Comparison of ENCODE assay signal across 1 cellular context in genomic region chr1:156053770-156054499, GRCh38.
A peak's percentile ranks its signal among the peaks of the same experiment; 100 is the strongest.
TF ChIP-seq lines count a peak whose summit lies in the region.

UBQLN4 (minus strand) TSS chr1:156053798; CDS start chr1:156053701, 97 bp downstream.

TF ChIP-seq in HepG2, 621 proteins besides CTCF, POLR2A, EP300 and RAD21 (continued from another document and continues in another):
- TF ChIP-seq ZNF704 (CRISPR knock-in tag; IDR thresholded peaks at IDR 0.05; ENCODE audit: borderline replicate concordance) (no peak), CENPT (CRISPR knock-in tag; IDR thresholded peaks at IDR 0.05; ENCODE audit: low read depth) (no peak), POGK (CRISPR knock-in tag; conservative IDR thresholded peaks at IDR 0.05) (peak; percentile 46; the same call in 1 of the 2 replicates), SP5 (CRISPR knock-in tag; IDR thresholded peaks at IDR 0.05; ENCODE audit: borderline replicate concordance, low read depth) (0 out of 2 replicates have a peak, but pooled peaks have one; percentile 27), MTA1 (CRISPR knock-in tag; IDR thresholded peaks at IDR 0.05; ENCODE audit: borderline replicate concordance) (no peak), TOE1 (CRISPR knock-in tag; IDR thresholded peaks at IDR 0.05) (no peak), ZFX (CRISPR knock-in tag; IDR thresholded peaks at IDR 0.05; ENCODE audit: low read depth) (no peak), ZNF800 (CRISPR knock-in tag; IDR thresholded peaks at IDR 0.05) (no peak), ISX (CRISPR knock-in tag; conservative IDR thresholded peaks at IDR 0.05) (no peak), NFIC (IDR thresholded peaks at IDR 0.05; ENCODE audit: low read length) (no peak), HIC2 (CRISPR knock-in tag; IDR thresholded peaks at IDR 0.05; ENCODE audit: low read depth) (no peak), MATR3 (CRISPR knock-in tag; IDR thresholded peaks at IDR 0.05) (no peak), ZBTB1 (CRISPR knock-in tag; IDR thresholded peaks at IDR 0.05; ENCODE audit: borderline replicate concordance) (no peak), REL (CRISPR knock-in tag; conservative IDR thresholded peaks at IDR 0.05) (no peak), JUND (CRISPR knock-in tag; IDR thresholded peaks at IDR 0.05) (no peak), HNRNPK (IDR thresholded peaks at IDR 0.05; ENCODE audit: low read depth, low read length, poor library complexity, severe bottlenecking) (peak; percentile 78), ZNF891 (CRISPR knock-in tag; IDR thresholded peaks at IDR 0.05) (no peak), ISL2 (CRISPR knock-in tag; IDR thresholded peaks at IDR 0.05) (peak; percentile 29; the same call in 1 of the 2 replicates), ADNP (CRISPR knock-in tag; IDR thresholded peaks at IDR 0.05) (no peak), NR0B2 (CRISPR knock-in tag; IDR thresholded peaks at IDR 0.05) (no peak; the same call in 1 of the 2 replicates), KLF15 (CRISPR knock-in tag; IDR thresholded peaks at IDR 0.05; ENCODE audit: borderline replicate concordance) (no peak), NR2F6 (IDR thresholded peaks at IDR 0.05) (no peak), NR2F6 (CRISPR knock-in tag; IDR thresholded peaks at IDR 0.05) (no peak), XBP1 (CRISPR knock-in tag; IDR thresholded peaks at IDR 0.05) (no peak), SPEN (CRISPR knock-in tag; IDR thresholded peaks at IDR 0.05; ENCODE audit: low read depth) (peak; percentile 3; the same call in 1 of the 2 replicates), NFIB (CRISPR knock-in tag; IDR thresholded peaks at IDR 0.05; ENCODE audit: borderline replicate concordance) (no peak), ATF7 (IDR thresholded peaks at IDR 0.05) (no peak), ATF7 (CRISPR knock-in tag; IDR thresholded peaks at IDR 0.05) (no peak), ZNF468 (CRISPR knock-in tag; IDR thresholded peaks at IDR 0.05) (no peak), PAXIP1 (CRISPR knock-in tag; conservative IDR thresholded peaks at IDR 0.05) (peak; percentile 3; the same call in 1 of the 2 replicates), ZNF460 (CRISPR knock-in tag; IDR thresholded peaks at IDR 0.05; ENCODE audit: borderline replicate concordance) (no peak), ZNF562 (CRISPR knock-in tag; IDR thresholded peaks at IDR 0.05; ENCODE audit: borderline replicate concordance) (no peak), NFYC (CRISPR knock-in tag; IDR thresholded peaks at IDR 0.05) (no peak), ZSCAN22 (CRISPR knock-in tag; IDR thresholded peaks at IDR 0.05) (no peak), ZFP62 (CRISPR knock-in tag; IDR thresholded peaks at IDR 0.05) (no peak), CHD2 (IDR thresholded peaks at IDR 0.05; ENCODE audit: low read depth, low read length) (0 out of 2 replicates have a peak, but pooled peaks have one; percentile 16), ZMYM4 (CRISPR knock-in tag; IDR thresholded peaks at IDR 0.05) (no peak)
- TF ChIP-seq, protein P1, sequence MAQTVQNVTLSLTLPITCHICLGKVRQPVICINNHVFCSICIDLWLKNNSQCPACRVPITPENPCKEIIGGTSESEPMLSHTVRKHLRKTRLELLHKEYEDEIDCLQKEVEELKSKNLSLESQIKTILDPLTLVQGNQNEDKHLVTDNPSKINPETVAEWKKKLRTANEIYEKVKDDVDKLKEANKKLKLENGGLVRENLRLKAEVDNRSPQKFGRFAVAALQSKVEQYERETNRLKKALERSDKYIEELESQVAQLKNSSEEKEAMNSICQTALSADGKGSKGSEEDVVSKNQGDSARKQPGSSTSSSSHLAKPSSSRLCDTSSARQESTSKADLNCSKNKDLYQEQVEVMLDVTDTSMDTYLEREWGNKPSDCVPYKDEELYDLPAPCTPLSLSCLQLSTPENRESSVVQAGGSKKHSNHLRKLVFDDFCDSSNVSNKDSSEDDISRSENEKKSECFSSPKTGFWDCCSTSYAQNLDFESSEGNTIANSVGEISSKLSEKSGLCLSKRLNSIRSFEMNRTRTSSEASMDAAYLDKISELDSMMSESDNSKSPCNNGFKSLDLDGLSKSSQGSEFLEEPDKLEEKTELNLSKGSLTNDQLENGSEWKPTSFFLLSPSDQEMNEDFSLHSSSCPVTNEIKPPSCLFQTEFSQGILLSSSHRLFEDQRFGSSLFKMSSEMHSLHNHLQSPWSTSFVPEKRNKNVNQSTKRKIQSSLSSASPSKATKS (CRISPR knock-in tag; IDR thresholded peaks at IDR 0.05) = no peak
- TF ChIP-seq, protein P2, sequence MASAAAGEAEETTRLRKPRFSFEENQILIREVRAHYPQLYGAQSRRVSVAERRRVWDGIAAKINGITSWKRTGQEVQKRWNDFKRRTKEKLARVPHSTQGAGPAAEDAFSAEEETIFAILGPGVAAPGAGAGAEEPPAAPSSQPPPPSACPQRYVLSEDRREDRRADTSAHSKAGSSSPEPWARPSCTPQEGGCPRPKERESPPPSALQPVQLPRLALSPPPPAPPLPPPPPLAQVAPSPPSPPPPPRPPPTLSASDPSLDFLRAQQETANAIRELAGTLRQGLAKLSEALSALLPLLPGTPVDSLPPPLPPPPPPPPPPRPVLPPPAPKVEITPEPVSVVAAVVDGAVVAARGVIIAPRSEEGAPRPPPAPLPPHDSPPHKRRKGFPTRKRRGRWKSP (CRISPR knock-in tag; IDR thresholded peaks at IDR 0.05) = peak; percentile 35; the same call in 1 of the 2 replicates
- TF ChIP-seq, protein P3, sequence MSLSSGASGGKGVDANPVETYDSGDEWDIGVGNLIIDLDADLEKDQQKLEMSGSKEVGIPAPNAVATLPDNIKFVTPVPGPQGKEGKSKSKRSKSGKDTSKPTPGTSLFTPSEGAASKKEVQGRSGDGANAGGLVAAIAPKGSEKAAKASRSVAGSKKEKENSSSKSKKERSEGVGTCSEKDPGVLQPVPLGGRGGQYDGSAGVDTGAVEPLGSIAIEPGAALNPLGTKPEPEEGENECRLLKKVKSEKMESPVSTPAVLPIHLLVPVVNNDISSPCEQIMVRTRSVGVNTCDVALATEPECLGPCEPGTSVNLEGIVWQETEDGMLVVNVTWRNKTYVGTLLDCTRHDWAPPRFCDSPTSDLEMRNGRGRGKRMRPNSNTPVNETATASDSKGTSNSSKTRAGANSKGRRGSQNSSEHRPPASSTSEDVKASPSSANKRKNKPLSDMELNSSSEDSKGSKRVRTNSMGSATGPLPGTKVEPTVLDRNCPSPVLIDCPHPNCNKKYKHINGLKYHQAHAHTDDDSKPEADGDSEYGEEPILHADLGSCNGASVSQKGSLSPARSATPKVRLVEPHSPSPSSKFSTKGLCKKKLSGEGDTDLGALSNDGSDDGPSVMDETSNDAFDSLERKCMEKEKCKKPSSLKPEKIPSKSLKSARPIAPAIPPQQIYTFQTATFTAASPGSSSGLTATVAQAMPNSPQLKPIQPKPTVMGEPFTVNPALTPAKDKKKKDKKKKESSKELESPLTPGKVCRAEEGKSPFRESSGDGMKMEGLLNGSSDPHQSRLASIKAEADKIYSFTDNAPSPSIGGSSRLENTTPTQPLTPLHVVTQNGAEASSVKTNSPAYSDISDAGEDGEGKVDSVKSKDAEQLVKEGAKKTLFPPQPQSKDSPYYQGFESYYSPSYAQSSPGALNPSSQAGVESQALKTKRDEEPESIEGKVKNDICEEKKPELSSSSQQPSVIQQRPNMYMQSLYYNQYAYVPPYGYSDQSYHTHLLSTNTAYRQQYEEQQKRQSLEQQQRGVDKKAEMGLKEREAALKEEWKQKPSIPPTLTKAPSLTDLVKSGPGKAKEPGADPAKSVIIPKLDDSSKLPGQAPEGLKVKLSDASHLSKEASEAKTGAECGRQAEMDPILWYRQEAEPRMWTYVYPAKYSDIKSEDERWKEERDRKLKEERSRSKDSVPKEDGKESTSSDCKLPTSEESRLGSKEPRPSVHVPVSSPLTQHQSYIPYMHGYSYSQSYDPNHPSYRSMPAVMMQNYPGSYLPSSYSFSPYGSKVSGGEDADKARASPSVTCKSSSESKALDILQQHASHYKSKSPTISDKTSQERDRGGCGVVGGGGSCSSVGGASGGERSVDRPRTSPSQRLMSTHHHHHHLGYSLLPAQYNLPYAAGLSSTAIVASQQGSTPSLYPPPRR (CRISPR knock-in tag; IDR thresholded peaks at IDR 0.05; ENCODE audit: borderline replicate concordance) = no peak
